In genomic region chr2:241540391-241540765, GRCh38 we compare ENCODE assay signal across 8 cellular contexts. TPM values are rescaled to one million over a fixed set of nuclear protein-coding genes. Genes with fewer than 3 reads are reported as not detected.
DNase-seq lines count a peak whose midpoint lies in the region; ATAC-seq, FAIRE-seq and TF ChIP-seq lines count a peak whose summit lies in the region.

No MANE protein-coding gene starts in this region.

- peak overlapping the region; percentile 54 to 76 (median 65); a peak in 20 of 22 replicates for H3K9ac ChIP-seq in BLaER1 treated with 17β-estradiol and CSF1 and Interleukin-3, amounts not matched to agents 10 nM and 100 nM

- peaks cover 0 to 10% (median 0%) of the 10 kb centered on the region in 11 experiments; a peak in 1 of 22 replicates for H3K27me3 ChIP-seq in BLaER1 treated with 17β-estradiol and CSF1 and Interleukin-3, amounts not matched to agents 10 nM and 100 nM
- H3K27me3 ChIP-seq in esophagus muscularis mucosa = peaks cover 0 to 40% (median 15%) of the 10 kb centered on the region in 4 donors

- no peaks in the 10 kb centered on the region for H3K27me3 Mint-ChIP-seq in osteocyte (ENCODE audit: unreplicated experiment)

- H4K20me1 ChIP-seq in BLaER1 treated with 17β-estradiol and CSF1 and Interleukin-3, amounts not matched to agents 10 nM and 100 nM = 0 out of 22 replicates have a peak, but pooled peaks cover 0 to 3% (median 0%) of the 10 kb centered on the region in 11 experiments

- intact Hi-C loops in esophagus muscularis mucosa (cut with DNase I) = no loop called here

- TF ChIP-seq EP300 in esophagus muscularis mucosa (IDR thresholded peaks at IDR 0.05) = no peak

- H3K4me1 ChIP-seq in BLaER1 treated with 17β-estradiol and CSF1 and Interleukin-3, amounts not matched to agents 10 nM and 100 nM = peaks cover 4 to 45% (median 29%) of the 10 kb centered on the region in 10 experiments; a peak in 18 of 20 replicates
- peaks cover 11 to 28% (median 24%) of the 10 kb centered on the region in 4 donors for H3K4me1 ChIP-seq in esophagus muscularis mucosa

- H3K36me3 ChIP-seq in BLaER1 treated with 17β-estradiol and CSF1 and Interleukin-3, amounts not matched to agents 10 nM and 100 nM = no peaks in the 10 kb centered on the region
- H3K36me3 ChIP-seq in esophagus muscularis mucosa = no peaks in the 10 kb centered on the region

- H3K9me3 ChIP-seq in BLaER1 treated with 17β-estradiol and CSF1 and Interleukin-3, amounts not matched to agents 10 nM and 100 nM (replicated peaks in 1 of 11) = no peaks in the 10 kb centered on the region
- H3K9me3 ChIP-seq in esophagus muscularis mucosa = no peaks in the 10 kb centered on the region

- H3K36me3 Mint-ChIP-seq in osteocyte (ENCODE audit: unreplicated experiment) = no peaks in the 10 kb centered on the region

- in situ Hi-C loops in G401 (cut with HindIII; ENCODE audit: low sequenced_read_pairs) = no loop called here

- H3K27ac ChIP-seq in BLaER1 treated with 17β-estradiol and CSF1 and Interleukin-3, amounts not matched to agents 10 nM and 100 nM = peak overlapping the region in 4 of 11 experiments; percentile 32 to 52 (median 44); a peak in 6 of 22 replicates
- H3K27ac ChIP-seq in esophagus muscularis mucosa (replicated peaks in 1 of 4) = peak overlapping the region in 1 of 4 donors; percentile 59

- H3K27ac Mint-ChIP-seq in osteocyte (ENCODE audit: unreplicated experiment) = no peak overlapping the region

- TF ChIP-seq CTCF in esophagus muscularis mucosa (IDR thresholded peaks at IDR 0.05) (no peak), osteocyte (IDR thresholded peaks at IDR 0.05) (no peak)

- TF ChIP-seq POLR2A in esophagus muscularis mucosa (IDR thresholded peaks at IDR 0.05; ENCODE audit: low read depth) = no peak

- FAIRE-seq in GM19239 (lab: Jason Lieb, UNC) = no peak

- peak overlapping the region; percentile 87 to 99 (median 97) for H3K4me2 ChIP-seq in BLaER1 treated with 17β-estradiol and CSF1 and Interleukin-3, amounts not matched to agents 10 nM and 100 nM

- H3K9me3 Mint-ChIP-seq in osteocyte (ENCODE audit: unreplicated experiment) = no peaks in the 10 kb centered on the region

- peak overlapping the region; percentile 24 for H3K4me3 Mint-ChIP-seq in osteocyte (ENCODE audit: unreplicated experiment)

- DNase-seq in M059J (ENCODE audit: low read depth) (peak; percentile 54), esophagus muscularis mucosa (ENCODE audit: extremely low spot score) (no peak), osteocyte (ENCODE audit: extremely low spot score, unreplicated experiment) (no peak), G401 (ENCODE audit: low spot score) (no peak), GM19239 (ENCODE audit: insufficient read length, low spot score) (no peak), dedifferentiated amniotic fluid mesenchymal stem cell (ENCODE audit: extremely low spot score) (no peak)

- H3K4me1 Mint-ChIP-seq in osteocyte (ENCODE audit: unreplicated experiment) = peaks cover 14% of the 10 kb centered on the region

- ATAC-seq in HG03095 (IDR thresholded peaks at IDR 0.05; ENCODE audit: unreplicated experiment) = no peak

- WGBS in esophagus muscularis mucosa = 63% methylated on average over 9 of the region's 10 CpGs

- peak overlapping the region; percentile 59 to 71 (median 64) for H3K4me3 ChIP-seq in BLaER1 treated with 17β-estradiol and CSF1 and Interleukin-3, amounts not matched to agents 10 nM and 100 nM
- peak overlapping the region; percentile 45 to 51 (median 48) for H3K4me3 ChIP-seq in esophagus muscularis mucosa

RNA-seq across cellular contexts. Expression of gene BOK, which starts 18.2 kb away (rescaled TPM):
- 3.9 and 11.7 TPM in 2 replicates for total RNA-seq in M059J (2014; rRNA removed; shearing (Covaris generic))
- total RNA-seq in esophagus muscularis mucosa (100 to 1,000 TPM in 1 of 4 donors, 10 to 100 TPM in 3; 55.8 to 118 (median 73.7) TPM), osteocyte (45.0 and 47.5 TPM in 2 replicates)
- 26.9 and 36.3 TPM in 2 replicates for total RNA-seq in G401 (2014; rRNA removed; shearing (Covaris generic))

RNA-seq across cellular contexts. Expression of gene STK25, which starts 32.0 kb away (rescaled TPM):
- 110 and 133 TPM in 2 replicates for total RNA-seq in M059J (2014; rRNA removed; shearing (Covaris generic))
- total RNA-seq in esophagus muscularis mucosa = 100 to 1,000 TPM; 127 to 220 (median 153) TPM
- total RNA-seq in osteocyte = 197 and 206 TPM in 2 replicates
- 299 and 330 TPM in 2 replicates for total RNA-seq in G401 (2014; rRNA removed; shearing (Covaris generic))
